In genomic region chr4:23986270-23986669, GRCh38 we compare ENCODE assay signal across 32 cellular contexts.
"Had no signal": no experiment of that assay in that cellular context is flagged by ENCODE, and none has a peak within 500 bp of the region (broad histone marks: within the 10 kb centered on the region; RNA-seq: fewer than 3 reads in every experiment).

No MANE protein-coding gene starts in this region.

- H3K27ac ChIP-seq: adrenal gland, ascending aorta, body of pancreas, brain microvascular endothelial cell, breast epithelium, cardiac muscle cell had no signal

- H3K4me1 ChIP-seq: adrenal gland, ascending aorta, body of pancreas, breast epithelium had no signal

- H3K36me3 ChIP-seq: adrenal gland, ascending aorta, brain microvascular endothelial cell, breast epithelium, cardiac muscle cell had no signal

- H3K4me3 ChIP-seq: adrenal gland, ascending aorta, body of pancreas, breast epithelium, cardiac muscle cell had no signal

- H3K9me3 ChIP-seq: adrenal gland, ascending aorta, body of pancreas, breast epithelium had no signal

- DNase-seq: activated effector memory CD4-positive, alpha-beta T cell treated with anti-CD3 and anti-CD28 coated beads, Interleukin-2, amount 50 U/mL, for 16 hours; activated effector memory CD4-positive, alpha-beta T cell treated with Interleukin-2 at 50 U/mL for 16 hours; activated gamma-delta T cell; activated gamma-delta T cell treated with Interleukin-2 at 50 U/mL for 16 hours; activated naive CD4-positive, alpha-beta T cell; activated naive CD4-positive, alpha-beta T cell treated with anti-CD3 and anti-CD28 coated beads for 36 hours; activated naive CD4-positive, alpha-beta T cell treated with anti-CD3 and anti-CD28 coated beads, Interleukin-2, amount 10 ng/mL, durations not matched to agents 7 days and 5 days; activated naive CD4-positive, alpha-beta T cell treated with anti-CD3 and anti-CD28 coated beads, Interleukin-2, amount 50 U/mL, for 16 hours; activated naive CD4-positive, alpha-beta T cell treated with Interleukin-2 at 50 U/mL for 16 hours; activated naive CD8-positive, alpha-beta T cell treated with anti-CD3 and anti-CD28 coated beads for 36 hours; activated naive CD8-positive, alpha-beta T cell treated with anti-CD3 and anti-CD28 coated beads, Interleukin-2, amount 10 ng/mL, durations not matched to agents 7 days and 5 days; activated naive CD8-positive, alpha-beta T cell treated with anti-CD3 and anti-CD28 coated beads, Interleukin-2, amount 50 U/mL, for 24 hours; activated T-cell treated with anti-CD3 and anti-CD28 coated beads, Interleukin-2, amount 50 U/mL, for 1 hour; activated T-cell treated with anti-CD3 and anti-CD28 coated beads, Interleukin-2, amount 50 U/mL, for 24 hours; activated T-cell treated with anti-CD3 and anti-CD28 coated beads, Interleukin-2, amount 50 U/mL, for 4 hours; activated T-cell treated with anti-CD3 and anti-CD28 coated beads, Interleukin-2, amount 50 U/mL, for 48 hours; activated T-cell treated with anti-CD3 and anti-CD28 coated beads, Interleukin-2, amount 50 U/mL, for 72 hours; adrenal gland; amniotic stem cell; amygdala; anterior cingulate cortex; aorta; body of pancreas; brain microvascular endothelial cell; caudate nucleus; central memory CD4-positive, alpha-beta T cell; cerebellar nuclear complex had no signal

- ATAC-seq: activated naive CD4-positive, alpha-beta T cell treated with anti-CD3 and anti-CD28 coated beads, Interleukin-2, amount 50 U/mL, for 72 hours; activated naive CD8-positive, alpha-beta T cell treated with anti-CD3 and anti-CD28 coated beads, Interleukin-2, amount 50 U/mL, for 24 hours; activated T-cell treated with anti-CD3 and anti-CD28 coated beads, Interleukin-2, amount 50 U/mL, for 4 hours; activated T-cell treated with anti-CD3 and anti-CD28 coated beads, Interleukin-2, amount 50 U/mL, for 72 hours; activated T-helper 17 cell treated with anti-CD3 and anti-CD28 coated beads, Interleukin-2, amount 50 U/mL, for 72 hours; body of pancreas had no signal

- H3K27me3 ChIP-seq: adrenal gland, ascending aorta, body of pancreas, brain microvascular endothelial cell, breast epithelium, cardiac muscle cell had no signal
